In the genomic region with DNA sequence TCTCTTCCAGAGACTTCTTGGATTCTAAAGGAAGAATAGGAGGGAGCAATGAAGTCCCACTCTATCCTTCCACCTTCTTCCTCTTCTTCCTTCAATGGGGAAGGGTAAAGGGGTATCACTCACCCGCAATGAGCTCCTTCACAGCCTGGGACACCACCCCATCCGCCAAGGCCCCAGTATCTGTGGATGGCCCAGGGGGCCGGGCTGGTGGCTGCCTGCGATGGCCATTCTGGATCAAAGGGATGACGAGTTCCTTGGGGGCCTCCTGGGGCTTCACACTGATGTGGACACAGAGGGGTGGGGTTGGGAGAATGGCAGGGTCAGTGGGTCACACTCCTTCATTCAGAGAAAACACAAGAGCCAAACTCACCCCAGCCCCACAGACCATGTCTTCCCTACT, we compare ENCODE assay signal across 9 cellular contexts. TPM values are rescaled to one million over a fixed set of nuclear protein-coding genes. Genes with fewer than 3 reads are reported as not detected.
A peak's percentile ranks its signal among the peaks of the same experiment; 100 is the strongest.
DNase-seq lines count a peak whose midpoint lies in the region; ATAC-seq and TF ChIP-seq lines count a peak whose summit lies in the region.
"Had no signal": no experiment of that assay in that cellular context is flagged by ENCODE, and none has a peak within 500 bp of the region (broad histone marks: within the 10 kb centered on the region; RNA-seq: fewer than 3 reads in every experiment).

No MANE protein-coding gene starts in this region.

- WGBS in IMR-90 (ENCODE audit: extremely low coverage in 2 of 2, insufficient read length in 1 of 2), 2 experiments = no CpG with 5 or more reads among the region's 5 CpGs

- CTCF ChIA-PET in IMR-90 (lab: Yijun Ruan, JAX) = no interaction called here

- no peaks in the 10 kb centered on the region for H3K27me3 Mint-ChIP-seq in central memory CD8-positive, alpha-beta T cell
- H3K27me3 Mint-ChIP-seq in natural killer cell (ENCODE audit: low read depth in 2 of 2) = no peaks in the 10 kb centered on the region

- H2AK5ac ChIP-seq in IMR-90 (ENCODE audit: low read depth, low read length) = no peak overlapping the region

- peaks cover 21% of the 10 kb centered on the region for H3K36me3 Mint-ChIP-seq in central memory CD8-positive, alpha-beta T cell (ENCODE audit: insufficient read depth)
- H3K36me3 Mint-ChIP-seq in natural killer cell = no peaks in the 10 kb centered on the region

- H3K4ac ChIP-seq in IMR-90 (ENCODE audit: low read depth, low read length) = no peak overlapping the region

- H3K4me1 ChIP-seq in IMR-90 (ENCODE audit: control insufficient read depth, insufficient read depth, low read length) = no peaks in the 10 kb centered on the region

- no peak for TF ChIP-seq RAD21 in IMR-90 (IDR thresholded peaks at IDR 0.05; ENCODE audit: low read length)

- H4K91ac ChIP-seq in IMR-90 (ENCODE audit: insufficient read depth, low read depth, low read length) = no peak overlapping the region

- no peak overlapping the region for H2BK20ac ChIP-seq in IMR-90 (ENCODE audit: low read depth, low read length)

- peaks cover 3 to 12% of the 10 kb centered on the region in 2 experiments; a peak in 1 of 4 replicates for H3K79me1 ChIP-seq in IMR-90 (ENCODE audit: low read depth in 1 of 2, low read length in 2 of 2)

- BruUV-seq in IMR-90 (replicated peaks; lab: Mats Ljungman, UMichigan) = no TSS peak

- peaks cover 20% of the 10 kb centered on the region for H3K4me1 Mint-ChIP-seq in central memory CD8-positive, alpha-beta T cell
- peaks cover 7 to 29% of the 10 kb centered on the region in 2 donors for H3K4me1 Mint-ChIP-seq in natural killer cell

- H2BK15ac ChIP-seq in IMR-90 (ENCODE audit: low read depth, low read length) = no peak overlapping the region

- TF ChIP-seq CTCF in AG10803 (conservative IDR thresholded peaks at IDR 0.05; ENCODE audit: low read length) (no peak), IMR-90 (conservative IDR thresholded peaks at IDR 0.05; ENCODE audit: low read depth, low read length) (no peak), natural killer cell (IDR thresholded peaks at IDR 0.05) (no peak)

- peak overlapping the region; percentile 78 for H3K4me3 ChIP-seq in AG10803 (ENCODE audit: low read length)
- H3K4me3 ChIP-seq in IMR-90 (ENCODE audit: insufficient read depth, low read depth, low read length) = peak overlapping the region; percentile 90; the same call in 1 of the 2 replicates

- no peak overlapping the region for H3K23ac ChIP-seq in IMR-90 (ENCODE audit: low read depth, low read length)

- peak overlapping the region; percentile 95 for H3K27ac Mint-ChIP-seq in central memory CD8-positive, alpha-beta T cell (ENCODE audit: low read depth)
- H3K27ac Mint-ChIP-seq in natural killer cell = peak overlapping the region; percentile 90 to 98

- no peaks in the 10 kb centered on the region for H3K9me1 ChIP-seq in IMR-90 (ENCODE audit: insufficient read depth, low read length)

- no peak overlapping the region for H3K27ac ChIP-seq in IMR-90 (ENCODE audit: insufficient read depth, low read length)

- H3K36me3 ChIP-seq in IMR-90 (ENCODE audit: control insufficient read depth, insufficient read depth, low read length) = peaks cover 7% of the 10 kb centered on the region

- H3K9me3 ChIP-seq in IMR-90 (ENCODE audit: control insufficient read depth, insufficient read depth, low read length) = no peaks in the 10 kb centered on the region

- H3K4me2 ChIP-seq in IMR-90 (ENCODE audit: low read depth, low read length) = peak overlapping the region; percentile 89

- no peak overlapping the region for H2BK120ac ChIP-seq in IMR-90 (ENCODE audit: low read depth, low read length)

- POLR2A ChIA-PET in IMR-90 (lab: Charles Lee; ENCODE audit: unreplicated experiment) = interaction anchor here (0.5 kb wide), 1 partner anchor 164 kb away, joined by 3 read pairs; no protein-coding TSS in a partner anchor

- no peak overlapping the region for H2BK5ac ChIP-seq in IMR-90 (ENCODE audit: low read depth, low read length, poor library complexity, severe bottlenecking)

- H3K9me3 Mint-ChIP-seq in central memory CD8-positive, alpha-beta T cell = no peaks in the 10 kb centered on the region
- no peaks in the 10 kb centered on the region for H3K9me3 Mint-ChIP-seq in natural killer cell

- in situ Hi-C loops in IMR-90 (cut with MboI; ENCODE audit: low sequenced_read_pairs) = no loop called here

- H3K27me3 ChIP-seq in IMR-90 (ENCODE audit: control insufficient read depth, insufficient read depth, low read length) = no peaks in the 10 kb centered on the region

- H3K14ac ChIP-seq in IMR-90 (replicated peaks; ENCODE audit: low read depth, low read length) = no peak overlapping the region

- H4K20me1 ChIP-seq in IMR-90 (ENCODE audit: insufficient read depth, low read length) = no peaks in the 10 kb centered on the region

- no peak overlapping the region for H2AK9ac ChIP-seq in IMR-90 (replicated peaks; ENCODE audit: low read depth, low read length, poor library complexity)

- no peak for DNase-seq in AG10803 (ENCODE audit: low read depth)
- DNase-seq in IMR-90 = no peak
- no peak for DNase-seq in central memory CD8-positive, alpha-beta T cell (ENCODE audit: low spot score in 2 of 2)
- no peak for DNase-seq in natural killer cell
- DNase-seq in NCI-H2029 (lab: John Stamatoyannopoulos, UW) = no peak
- DNase-seq in middle frontal gyrus (ENCODE audit: extremely low spot score, low spot score) = no peak
- DNase-seq in central memory CD4-positive, alpha-beta T cell = no peak
- DNase-seq: stimulated activated CD4-positive, alpha-beta T cell treated with anti-CD3 and anti-CD28 coated beads, Interleukin-4, amount 100 ng/mL, for 4 hours had no signal

- no peak for TF ChIP-seq POLR2A in IMR-90 (IDR thresholded peaks at IDR 0.05; ENCODE audit: low read depth, low read length)

- H4K8ac ChIP-seq in IMR-90 (ENCODE audit: low read depth in 2 of 2, low read length in 2 of 2) = no peak overlapping the region

- H3K4me3 Mint-ChIP-seq in central memory CD8-positive, alpha-beta T cell = peak overlapping the region; percentile 97
- peak overlapping the region; percentile 93 for H3K4me3 Mint-ChIP-seq in natural killer cell

- no peak overlapping the region for H3K56ac ChIP-seq in IMR-90 (ENCODE audit: extremely low read depth, insufficient read depth, low read length)

- intact Hi-C loops in IMR-90 (cut with micrococcal nuclease) (no loop called here), natural killer cell (cut with micrococcal nuclease) (loop anchor here (2.0 kb wide), 1 partner anchor 44 kb away; no protein-coding TSS in a partner anchor)

- peak overlapping the region; percentile 83; the same call in 1 of the 2 replicates for H3K9ac ChIP-seq in IMR-90 (ENCODE audit: low read depth, low read length)

- H4K5ac ChIP-seq in IMR-90 (ENCODE audit: low read depth, low read length) = no peak overlapping the region

- no peak overlapping the region for H2AFZ ChIP-seq in IMR-90 (replicated peaks; ENCODE audit: low read length, poor library complexity)

- dilution Hi-C loops in IMR-90 (cut with HindIII; ENCODE audit: low sequenced_read_pairs, unreplicated experiment) = no loop called here

- H3K18ac ChIP-seq in IMR-90 (ENCODE audit: low read depth, low read length) = no peak overlapping the region

- ATAC-seq in IMR-90 (ENCODE audit: low read depth) (no peak), natural killer cell (no peak), GM21381 (IDR thresholded peaks at IDR 0.05; ENCODE audit: unreplicated experiment) (no peak)
- ATAC-seq in central memory CD8-positive, alpha-beta T cell (replicated peaks; ENCODE audit: extremely low read depth, poor library complexity, severe bottlenecking) = no peak

TF ChIP-seq in IMR-90, 13 proteins besides CTCF, POLR2A, EP300 and RAD21 (continues in another document):
- no peak for TF ChIP-seq FOS (IDR thresholded peaks at IDR 0.05; ENCODE audit: low read depth, low read length)
- TF ChIP-seq SMC3 (IDR thresholded peaks at IDR 0.05; ENCODE audit: low read depth, low read length) = no peak
- TF ChIP-seq BHLHE40 (IDR thresholded peaks at IDR 0.05; ENCODE audit: low read depth, low read length) = no peak
- TF ChIP-seq CHD1 (IDR thresholded peaks at IDR 0.05; ENCODE audit: low read depth, low read length) = no peak
- no peak for TF ChIP-seq MAFK (IDR thresholded peaks at IDR 0.05; ENCODE audit: low read depth, low read length)
- TF ChIP-seq RFX5 (IDR thresholded peaks at IDR 0.05; ENCODE audit: low read depth, low read length) = no peak
- no peak for TF ChIP-seq MAZ (IDR thresholded peaks at IDR 0.05; ENCODE audit: borderline replicate concordance, low read depth, low read length)

RNA-seq across cellular contexts. Expression of gene GPKOW, which starts 1.0 kb away (rescaled TPM):
- total RNA-seq in IMR-90 (2012; rRNA removed) (17.5 and 19.7 TPM in 2 replicates), natural killer cell (10 to 100 TPM; 22.4 to 26.0 (median 25.3) TPM)
- 23.7 and 25.7 TPM in 2 replicates for polyA plus RNA-seq in IMR-90 (2012; rRNA removed)
- 21.9 and 22.0 TPM in 2 replicates for polyA plus RNA-seq in IMR-90 (2012; cell fraction: cytosol; rRNA removed)
- 10.7 and 12.6 TPM in 2 replicates for polyA plus RNA-seq in IMR-90 (2012; cell fraction: nucleus; rRNA removed; ENCODE audit: low replicate concordance)

RNA-seq across cellular contexts. Expression of gene MAGIX, which starts 40.1 kb away (rescaled TPM):
- total RNA-seq in IMR-90 (2012; rRNA removed) (0.56 and 0.72 TPM in 2 replicates), natural killer cell (1 to 10 TPM in 2 of 3 donors, under 1 TPM in 1; 1.00 to 1.7 (median 1.2) TPM)
- polyA plus RNA-seq in IMR-90 (2012; rRNA removed) = 1.0 and 1.1 TPM in 2 replicates
- 0.68 and 1.5 TPM in 2 replicates for polyA plus RNA-seq in IMR-90 (2012; cell fraction: cytosol; rRNA removed)
- 1.5 and 2.2 TPM in 2 replicates for polyA plus RNA-seq in IMR-90 (2012; cell fraction: nucleus; rRNA removed; ENCODE audit: low replicate concordance)

RNA-seq across cellular contexts. Expression of gene WDR45, which starts 42.8 kb away (rescaled TPM):
- 25.3 and 40.7 TPM in 2 replicates for total RNA-seq in IMR-90 (2012; rRNA removed)
- 67.4 and 71.5 TPM in 2 replicates for polyA plus RNA-seq in IMR-90 (2012; rRNA removed)
- polyA plus RNA-seq in IMR-90 (2012; cell fraction: cytosol; rRNA removed) = 67.3 and 74.2 TPM in 2 replicates
- 333 and 355 TPM in 2 replicates for polyA plus RNA-seq in IMR-90 (2012; cell fraction: nucleus; rRNA removed; ENCODE audit: low replicate concordance)
- 100 to 1,000 TPM; 116 to 142 (median 134) TPM for total RNA-seq in natural killer cell

RNA-seq across cellular contexts. Expression of gene PRAF2, which starts 48.7 kb away (rescaled TPM):
- total RNA-seq in IMR-90 (2012; rRNA removed) = 3.8 and 5.0 TPM in 2 replicates
- polyA plus RNA-seq in IMR-90 (2012; rRNA removed) = 65.5 and 71.1 TPM in 2 replicates
- 78.8 and 141 TPM in 2 replicates for polyA plus RNA-seq in IMR-90 (2012; cell fraction: cytosol; rRNA removed)
- 28.6 and 59.4 TPM in 2 replicates for polyA plus RNA-seq in IMR-90 (2012; cell fraction: nucleus; rRNA removed; ENCODE audit: low replicate concordance)
- 10 to 100 TPM; 18.1 to 24.8 (median 19.9) TPM for total RNA-seq in natural killer cell

RNA-seq across cellular contexts. Expression of gene PLP2, which starts 49.2 kb away (rescaled TPM):
- total RNA-seq in IMR-90 (2012; rRNA removed) (22.6 and 29.2 TPM in 2 replicates), natural killer cell (10 to 100 TPM; 29.3 to 69.7 (median 34.8) TPM)
- 149 and 156 TPM in 2 replicates for polyA plus RNA-seq in IMR-90 (2012; rRNA removed)
- polyA plus RNA-seq in IMR-90 (2012; cell fraction: cytosol; rRNA removed) = 125 and 134 TPM in 2 replicates
- polyA plus RNA-seq in IMR-90 (2012; cell fraction: nucleus; rRNA removed; ENCODE audit: low replicate concordance) = 31.7 and 42.9 TPM in 2 replicates
